In genomic region chr4:39699676-39700409, GRCh38 we compare ENCODE assay signal across 8 cellular contexts. TPM values are rescaled to one million over a fixed set of nuclear protein-coding genes. Genes with fewer than 3 reads are reported as not detected.
A peak's percentile ranks its signal among the peaks of the same experiment; 100 is the strongest.
DNase-seq lines count a peak whose midpoint lies in the region; ATAC-seq, FAIRE-seq and TF ChIP-seq lines count a peak whose summit lies in the region.

No MANE protein-coding gene starts in this region.

- DNase-seq in CD1c-positive myeloid dendritic cell (ENCODE audit: extremely low spot score) (peak; percentile 35), HTR-8/SVneo (ENCODE audit: insufficient read length, low spot score) (no peak)
- DNase-seq in Jurkat, Clone E6-1 (ENCODE audit: low read depth, low spot score): no peak
- DNase-seq in stimulated activated CD4-positive, alpha-beta T cell treated with anti-CD3 and anti-CD28 coated beads, Interleukin-2, amount 100 ng/mL, for 24 hours: no peak

- TF ChIP-seq CTCF in brain (conservative IDR thresholded peaks at IDR 0.05): no peak

- H3K4me3 Mint-ChIP-seq in brain: peak overlapping the region; percentile 99 to 100 (median 99)

- H3K9me3 ChIP-seq in muscle layer of colon (ENCODE audit: low read length): no peaks in the 10 kb centered on the region

- FAIRE-seq in HTR-8/SVneo (lab: Jason Lieb, UNC): no peak

- H3K4me1 ChIP-seq in muscle layer of colon (ENCODE audit: insufficient read depth, low read length): peaks cover 30% of the 10 kb centered on the region

- ATAC-seq in GM19455 (IDR thresholded peaks at IDR 0.05; ENCODE audit: unreplicated experiment) (no peak), HG03378 (IDR thresholded peaks at IDR 0.05; ENCODE audit: unreplicated experiment) (no peak)

- H3K27me3 Mint-ChIP-seq in brain: peaks cover 15% of the 10 kb centered on the region

- H3K27ac Mint-ChIP-seq in brain: peak overlapping the region; percentile 14 to 100 (median 98)

- peaks cover 48% of the 10 kb centered on the region for H3K4me1 Mint-ChIP-seq in brain

- H3K36me3 ChIP-seq in muscle layer of colon (ENCODE audit: insufficient read depth, low read length): peaks cover 6% of the 10 kb centered on the region

- peak overlapping the region; percentile 66 for H3K9ac ChIP-seq in muscle layer of colon (ENCODE audit: low read length)

- H3K9me3 Mint-ChIP-seq in brain: no peaks in the 10 kb centered on the region

- peak overlapping the region; percentile 93 for H3K4me3 ChIP-seq in Jurkat, Clone E6-1 (ENCODE audit: low read length)
- H3K4me3 ChIP-seq in muscle layer of colon (ENCODE audit: low read depth in 1 of 2, low read length in 2 of 2): peak overlapping the region in 1 of 2 donors; percentile 94

- H3K27ac ChIP-seq in muscle layer of colon (ENCODE audit: low read depth, low read length): no peak overlapping the region

- peaks cover 30% of the 10 kb centered on the region for H3K36me3 Mint-ChIP-seq in brain

- H3K27me3 ChIP-seq in muscle layer of colon (ENCODE audit: control insufficient read depth in 1 of 2, insufficient read depth in 2 of 2, low read length in 2 of 2): no peaks in the 10 kb centered on the region

RNA-seq across cellular contexts. Expression of gene UBE2K, which starts 1.9 kb away (rescaled TPM):
- 122 TPM for polyA plus RNA-seq in Jurkat, Clone E6-1 (2012; ENCODE audit: insufficient read depth, insufficient read length)
- 46.1 TPM for polyA plus RNA-seq in brain (ENCODE audit: insufficient read depth, low read depth, low replicate concordance)
